In genomic region chr6:133214267-133214666, GRCh38 we compare ENCODE assay signal across 1 cellular context.
TF ChIP-seq lines count a peak whose summit lies in the region.

No MANE protein-coding gene starts in this region.

TF ChIP-seq in SK-N-SH treated with all-trans-retinoic acid at 6 μM for 48 hours, 23 proteins besides CTCF, POLR2A, EP300 and RAD21 (continued from another document):
- TF ChIP-seq ZNF70 (CRISPR knock-in tag; IDR thresholded peaks at IDR 0.05): no peak
- TF ChIP-seq TOX (CRISPR knock-in tag; IDR thresholded peaks at IDR 0.05; ENCODE audit: borderline replicate concordance): no peak
- TF ChIP-seq BACH2 (CRISPR knock-in tag; IDR thresholded peaks at IDR 0.05; ENCODE audit: borderline replicate concordance): no peak
- TF ChIP-seq OSR1 (CRISPR knock-in tag; IDR thresholded peaks at IDR 0.05): no peak
- no peak for TF ChIP-seq ZFP3 (CRISPR knock-in tag; IDR thresholded peaks at IDR 0.05)
- no peak for TF ChIP-seq PPARA (CRISPR knock-in tag; IDR thresholded peaks at IDR 0.05; ENCODE audit: borderline replicate concordance)
- no peak for TF ChIP-seq ZNF8 (CRISPR knock-in tag; IDR thresholded peaks at IDR 0.05)
- no peak for TF ChIP-seq RARB (CRISPR knock-in tag; IDR thresholded peaks at IDR 0.05)
- TF ChIP-seq ISL1 (CRISPR knock-in tag; IDR thresholded peaks at IDR 0.05): no peak
- TF ChIP-seq ZNF565 (CRISPR knock-in tag; conservative IDR thresholded peaks at IDR 0.05; ENCODE audit: low read depth): no peak
- no peak for TF ChIP-seq GLIS3 (CRISPR knock-in tag; IDR thresholded peaks at IDR 0.05)
- TF ChIP-seq ZFP30 (CRISPR knock-in tag; IDR thresholded peaks at IDR 0.05): no peak
- no peak for TF ChIP-seq SNAI2 (CRISPR knock-in tag; IDR thresholded peaks at IDR 0.05)
- TF ChIP-seq PATZ1 (CRISPR knock-in tag; IDR thresholded peaks at IDR 0.05; ENCODE audit: borderline replicate concordance): no peak
- no peak for TF ChIP-seq TSHZ2 (CRISPR knock-in tag; IDR thresholded peaks at IDR 0.05)
- no peak for TF ChIP-seq TCF4 (CRISPR knock-in tag; IDR thresholded peaks at IDR 0.05; ENCODE audit: borderline replicate concordance)
